Comparison of ENCODE assay signal across 8 cellular contexts in the genomic region with DNA sequence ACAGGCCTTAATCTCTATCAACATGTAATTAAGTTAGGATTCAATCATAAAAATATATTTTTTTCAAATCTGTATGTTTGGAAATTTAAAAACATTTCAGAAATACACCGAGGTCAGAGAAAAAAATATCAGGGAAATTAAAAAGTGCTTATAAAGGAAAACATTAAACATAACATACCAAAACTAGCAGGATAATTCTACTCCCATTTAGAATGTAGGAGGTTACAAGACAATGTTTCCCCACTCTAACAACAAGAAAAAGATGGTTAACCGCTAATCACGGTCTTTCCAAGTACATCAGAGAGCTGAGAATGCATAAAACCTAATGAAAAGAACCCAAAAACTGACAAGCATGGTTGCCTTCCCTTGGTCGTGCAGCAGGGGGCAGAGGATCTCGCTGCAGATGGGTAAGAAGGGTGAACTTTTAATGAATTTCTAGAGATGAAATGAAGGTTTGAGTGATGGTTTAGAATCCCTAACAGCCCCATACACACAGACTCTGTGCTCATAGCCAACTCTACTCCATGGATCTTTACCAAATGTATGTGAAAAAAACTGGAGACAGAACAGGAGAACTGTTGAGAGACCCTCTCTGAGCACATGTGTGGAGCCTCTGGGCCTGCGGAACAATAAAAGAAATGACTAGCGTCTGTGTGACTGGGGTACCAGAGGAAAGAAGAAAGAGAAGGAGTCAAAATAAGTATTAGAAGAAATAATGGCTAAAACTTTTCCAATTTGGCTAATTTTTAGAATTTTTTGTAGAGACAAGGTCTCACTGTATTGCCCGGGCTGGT.
A peak's percentile ranks its signal among the peaks of the same experiment; 100 is the strongest.
DNase-seq lines count a peak whose midpoint lies in the region; ATAC-seq, FAIRE-seq and TF ChIP-seq lines count a peak whose summit lies in the region.

No MANE protein-coding gene starts in this region.

- peak; percentile 71 for DNase-seq in GM13976 (ENCODE audit: low spot score)
- peak; percentile 22 for DNase-seq in RCC 7860 (ENCODE audit: low spot score)
- DNase-seq in activated gamma-delta T cell treated with anti-CD3 and anti-CD28 coated beads, Interleukin-2, amount 50 U/mL, for 16 hours (ENCODE audit: low read depth): peak; percentile 17
- peak; percentile 60 for DNase-seq in hepatic stellate cell (ENCODE audit: low spot score)
- DNase-seq in stimulated activated CD4-positive, alpha-beta T cell treated with anti-CD3 and anti-CD28 coated beads, TNF-alpha, amount 100 ng/mL, for 4 hours (ENCODE audit: low read depth in 3 of 3): peak in 2 of 3 experiments; percentile 18 to 21
- no peak for DNase-seq in NCI-H2107 (lab: John Stamatoyannopoulos, UW)

- no peak for ATAC-seq in GM19351 (IDR thresholded peaks at IDR 0.05; ENCODE audit: unreplicated experiment)

- peak; percentile 72 for FAIRE-seq in A204.1 (lab: Jason Lieb, UNC)
- FAIRE-seq in RCC 7860 (lab: Jason Lieb, UNC): no peak

- TF ChIP-seq CTCF in GM13976 (IDR thresholded peaks at IDR 0.05; ENCODE audit: borderline replicate concordance, control extremely low read depth, extremely low read depth, insufficient read depth, missing control alignments): peak; percentile 53

- in situ Hi-C loops in GM13976 (cut with MboI; ENCODE audit: low sequenced_read_pairs, unreplicated experiment): no loop called here
